Comparison of ENCODE assay signal across 25 cellular contexts in the genomic region with DNA sequence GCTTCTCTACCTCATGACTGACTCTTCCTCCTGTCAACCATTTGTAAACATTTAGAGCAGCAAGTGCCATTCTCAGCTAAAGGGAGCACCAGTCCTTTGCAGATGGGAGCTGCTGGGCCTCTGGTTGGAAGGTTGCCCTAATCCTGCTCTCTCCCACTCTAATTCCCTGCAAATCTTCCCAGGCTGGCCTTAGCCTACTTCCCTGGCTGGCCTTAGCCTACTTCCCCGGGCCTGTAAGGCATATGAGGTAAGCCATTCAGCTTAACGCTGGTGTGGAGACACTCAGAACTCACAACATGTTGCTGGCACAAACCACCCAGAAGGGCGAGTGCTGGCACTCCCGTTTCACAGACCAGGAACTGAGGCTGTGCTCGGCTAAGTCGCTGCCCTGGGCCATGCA.
"Had no signal": no experiment of that assay in that cellular context is flagged by ENCODE, and none has a peak within 500 bp of the region (broad histone marks: within the 10 kb centered on the region; RNA-seq: fewer than 3 reads in every experiment).

No MANE protein-coding gene starts in this region.

- H3K4me3 Mint-ChIP-seq: endodermal cell; nephron; stimulated activated naive B cell treated with anti-CD40 and anti-IgM and Interleukin-4, amounts not matched to agents 10 μg/mL and 1 μg/mL and 100 μg/mL, for 72 hours; stimulated activated naive CD8-positive, alpha-beta T cell treated with anti-CD3 and anti-CD28 coated beads, Interleukin-15, amount 100 ng/mL, for 72 hours had no signal

- H3K4me1 Mint-ChIP-seq: endodermal cell; nephron; stimulated activated naive B cell treated with anti-CD40 and anti-IgM and Interleukin-4, amounts not matched to agents 10 μg/mL and 1 μg/mL and 100 μg/mL, for 72 hours; stimulated activated naive CD8-positive, alpha-beta T cell treated with anti-CD3 and anti-CD28 coated beads, Interleukin-15, amount 100 ng/mL, for 72 hours had no signal

- H3K27ac Mint-ChIP-seq: endodermal cell; nephron; progenitor cell of endocrine pancreas; stimulated activated naive B cell treated with anti-CD40 and anti-IgM and Interleukin-4, amounts not matched to agents 10 μg/mL and 1 μg/mL and 100 μg/mL, for 72 hours; stimulated activated naive CD8-positive, alpha-beta T cell treated with anti-CD3 and anti-CD28 coated beads, Interleukin-15, amount 100 ng/mL, for 72 hours had no signal

- H3K4me3 ChIP-seq: coronary artery, heart left ventricle, lung, spleen, testis, tibial nerve had no signal

- ATAC-seq: heart left ventricle; left colon; left ventricle myocardium superior; sciatic nerve; stimulated activated naive B cell treated with anti-CD40 and anti-IgM and Interleukin-4, amounts not matched to agents 10 μg/mL and 1 μg/mL and 100 μg/mL, for 72 hours; stimulated activated naive CD8-positive, alpha-beta T cell treated with anti-CD3 and anti-CD28 coated beads, Interleukin-15, amount 100 ng/mL, for 72 hours had no signal

- DNase-seq: effector CD4-positive, alpha-beta T cell; endodermal cell; erythroblast; foreskin melanocyte; hippocampal formation; left colon; left ventricle myocardium superior; mesenchymal stem cell; midbrain; spleen; stimulated activated CD4-positive, alpha-beta T cell treated with anti-CD3 and anti-CD28 coated beads, Interleukin-15, amount 100 ng/mL, for 24 hours; stimulated activated CD4-positive, alpha-beta T cell treated with anti-CD3 and anti-CD28 coated beads, Interleukin-1b, Interleukin-23, amount 100 ng/mL, for 48 hours; stimulated activated CD4-positive, alpha-beta T cell treated with anti-CD3 and anti-CD28 coated beads, Interleukin-4, amount 100 ng/mL, for 24 hours; stimulated activated naive B cell treated with anti-CD40 and anti-IgM and Interleukin-4, amounts not matched to agents 10 μg/mL and 1 μg/mL and 100 μg/mL, for 72 hours; stimulated activated naive CD8-positive, alpha-beta T cell treated with anti-CD3 and anti-CD28 coated beads, Interleukin-15, amount 100 ng/mL, for 72 hours; testis had no signal

- H3K27me3 Mint-ChIP-seq: progenitor cell of endocrine pancreas; stimulated activated naive B cell treated with anti-CD40 and anti-IgM and Interleukin-4, amounts not matched to agents 10 μg/mL and 1 μg/mL and 100 μg/mL, for 72 hours; stimulated activated naive CD8-positive, alpha-beta T cell treated with anti-CD3 and anti-CD28 coated beads, Interleukin-15, amount 100 ng/mL, for 72 hours had no signal

- H3K27me3 ChIP-seq: heart left ventricle, neutrophil, spleen, testis, tibial nerve had no signal

- FAIRE-seq: endothelial cell of umbilical vein had no signal

- H3K27ac ChIP-seq: coronary artery, heart left ventricle, neutrophil, spleen, testis, tibial nerve had no signal

- H3K36me3 ChIP-seq: heart left ventricle, neutrophil, spleen, tibial nerve had no signal

- H3K9me3 ChIP-seq: neutrophil, testis, tibial nerve had no signal

- H3K4me1 ChIP-seq: heart left ventricle, spleen, testis, tibial nerve had no signal
